Comparison of ENCODE assay signal across 11 cellular contexts in genomic region chr14:29749327-29749726, GRCh38.
DNase-seq lines count a peak whose midpoint lies in the region; TF ChIP-seq lines count a peak whose summit lies in the region.
"Had no signal": no experiment of that assay in that cellular context is flagged by ENCODE, and none has a peak within 500 bp of the region (broad histone marks: within the 10 kb centered on the region; RNA-seq: fewer than 3 reads in every experiment).

No MANE protein-coding gene starts in this region.

- no peak overlapping the region for H3K27ac ChIP-seq in mesendoderm (ENCODE audit: low read depth, low read length)
- no peak overlapping the region for H3K27ac ChIP-seq in tibial artery
- H3K27ac ChIP-seq: upper lobe of left lung had no signal

- H3K4me1 ChIP-seq in mesendoderm (ENCODE audit: control insufficient read depth, low read depth, low read length) (no peaks in the 10 kb centered on the region), tibial artery (peaks cover 0 to 24% (median 4%) of the 10 kb centered on the region in 4 donors)

- H3K4me2 ChIP-seq in mesendoderm (ENCODE audit: low read length), result no peak overlapping the region

- H3K9ac ChIP-seq in mesendoderm (ENCODE audit: low read length), result no peak overlapping the region

- H3K4me3 ChIP-seq in astrocyte of the cerebellum (ENCODE audit: low read depth, low read length) (no peak overlapping the region), mesendoderm (ENCODE audit: low read length) (no peak overlapping the region), tibial artery (no peak overlapping the region), lower leg skin (ENCODE audit: low read depth, poor library complexity, severe bottlenecking) (no peak overlapping the region)
- H3K4me3 ChIP-seq: upper lobe of left lung had no signal

- WGBS in mesendoderm (ENCODE audit: extremely low coverage, insufficient coverage, low lambda C conversion rate), result no CpG with 5 or more reads among the region's 3 CpGs
- 54 to 68% methylated on average over 3 of the region's 3 CpGs for WGBS in lower leg skin, 2 donors

- no peak overlapping the region for H2BK15ac ChIP-seq in mesendoderm (replicated peaks; ENCODE audit: low read depth)

- no peak overlapping the region for H3K18ac ChIP-seq in mesendoderm (ENCODE audit: low read length)

- in situ Hi-C loops in astrocyte of the cerebellum (cut with HindIII; ENCODE audit: low sequenced_read_pairs), result no loop called here

- no peak overlapping the region for H2AK5ac ChIP-seq in mesendoderm (ENCODE audit: low read length)

- H3K79me2 ChIP-seq in mesendoderm (ENCODE audit: control insufficient read depth, insufficient read depth, low read length), result no peaks in the 10 kb centered on the region

- no peak for TF ChIP-seq POLR2A in lower leg skin (IDR thresholded peaks at IDR 0.05)

- intact Hi-C loops in tibial artery (cut with DNase I; ENCODE audit: low total_unique reads), result no loop called here
- intact Hi-C loops in lower leg skin (cut with DNase I; ENCODE audit: low total_unique reads), result no loop called here

- no peak overlapping the region for H4K8ac ChIP-seq in mesendoderm (ENCODE audit: low read depth, low read length)

- TF ChIP-seq CTCF in astrocyte of the cerebellum (IDR thresholded peaks at IDR 0.05; ENCODE audit: low read depth, low read length, missing control alignments) (peak; percentile 7), tibial artery (IDR thresholded peaks at IDR 0.05) (no peak), lower leg skin (IDR thresholded peaks at IDR 0.05) (no peak)

- no peak overlapping the region for H3K23ac ChIP-seq in mesendoderm (ENCODE audit: low read length)

- no peak overlapping the region for H2BK5ac ChIP-seq in mesendoderm (ENCODE audit: low read length)

- H2BK120ac ChIP-seq in mesendoderm (ENCODE audit: low read depth, low read length), result no peak overlapping the region

- H3K9me3 ChIP-seq in tibial artery, result no peaks in the 10 kb centered on the region
- H3K9me3 ChIP-seq: upper lobe of left lung had no signal

- H3K36me3 ChIP-seq in mesendoderm (ENCODE audit: control insufficient read depth, insufficient read depth, low read length), result no peaks in the 10 kb centered on the region
- H3K36me3 ChIP-seq in tibial artery, result no peaks in the 10 kb centered on the region
- H3K36me3 ChIP-seq: upper lobe of left lung had no signal

- H3K27me3 ChIP-seq in mesendoderm (ENCODE audit: insufficient read depth, low read length, poor library complexity) (no peaks in the 10 kb centered on the region), tibial artery (no peaks in the 10 kb centered on the region)
- H3K27me3 ChIP-seq: upper lobe of left lung had no signal

- no peak overlapping the region for H3K4ac ChIP-seq in mesendoderm (ENCODE audit: low read depth, low read length)

- no peak overlapping the region for H4K5ac ChIP-seq in mesendoderm (ENCODE audit: low read length)

- H3K79me1 ChIP-seq in mesendoderm (ENCODE audit: low read length), result peaks cover 3% of the 10 kb centered on the region

- no peak overlapping the region for H3K56ac ChIP-seq in mesendoderm (ENCODE audit: low read length)

- DNase-seq in AG08396 (ENCODE audit: low spot score) (peak; percentile 43), HT1080 (ENCODE audit: low read depth) (peak; percentile 90), astrocyte of the cerebellum (ENCODE audit: low read depth) (peak; percentile 43), mesendoderm (peak; percentile 64), tibial artery (no peak), pons (ENCODE audit: low spot score) (no peak), lower leg skin (ENCODE audit: low spot score in 2 of 2) (no peak)
- DNase-seq in stimulated activated CD8-positive, alpha-beta memory T cell treated with anti-CD3 and anti-CD28 coated beads, Interleukin-4, amount 100 ng/mL, for 48 hours, result no peak
- DNase-seq: amniotic stem cell, NCI-H2081, upper lobe of left lung had no signal

Comparison
In these comparisons a context has a peak if more than half of its experiments do, and no peak if none do; other contexts are left out.
1. DNase-seq: peak in AG08396 (single experiment), HT1080 (single experiment), astrocyte of the cerebellum (single experiment) and mesendoderm (single experiment); none in stimulated activated CD8-positive, alpha-beta memory T cell treated with anti-CD3 and anti-CD28 coated beads, Interleukin-4, amount 100 ng/mL, for 48 hours (single experiment), tibial artery (0 of 2), pons (single experiment) and lower leg skin (0 of 2).